ENCODE assay signal across 9 cellular contexts in the genomic region with DNA sequence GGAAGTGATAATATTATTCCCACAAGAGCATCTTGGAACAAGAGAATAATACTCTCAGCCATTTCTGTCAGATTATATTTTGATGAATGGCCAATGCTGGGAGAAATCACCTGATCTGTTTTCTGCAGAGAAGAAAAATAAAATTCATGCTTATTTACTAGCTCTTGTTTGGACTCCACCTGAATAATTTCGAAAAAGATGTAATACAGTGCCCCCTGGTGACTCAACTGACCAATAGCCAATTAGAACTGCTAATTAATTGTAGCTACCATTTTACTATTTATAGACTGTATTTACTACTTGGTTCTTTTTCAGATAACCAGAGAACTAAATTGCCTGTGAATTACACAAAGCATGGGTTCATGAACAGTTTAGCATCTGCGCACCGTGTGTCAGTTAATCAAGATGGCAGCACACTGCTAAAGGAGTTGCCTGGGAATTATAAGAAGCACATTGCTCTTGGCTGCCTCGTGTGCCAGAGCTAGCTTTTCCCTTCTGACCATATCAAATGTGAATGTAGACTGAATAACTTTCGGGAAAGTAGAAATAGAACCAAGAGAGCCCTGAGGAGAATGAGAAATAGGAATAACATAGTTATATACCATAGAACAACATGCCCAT.
A peak's percentile ranks its signal among the peaks of the same experiment; 100 is the strongest.
DNase-seq lines count a peak whose midpoint lies in the region; ATAC-seq, FAIRE-seq and TF ChIP-seq lines count a peak whose summit lies in the region.
"Had no signal": no experiment of that assay in that cellular context is flagged by ENCODE, and none has a peak within 500 bp of the region (broad histone marks: within the 10 kb centered on the region; RNA-seq: fewer than 3 reads in every experiment).

No MANE protein-coding gene starts in this region.

- no peak for ATAC-seq in IMR-90 (ENCODE audit: low read depth)

- no peak overlapping the region for H3K9ac ChIP-seq in IMR-90 (ENCODE audit: low read depth, low read length)

- dilution Hi-C loops in IMR-90 (cut with HindIII; ENCODE audit: low sequenced_read_pairs, unreplicated experiment) = no loop called here

- H3K14ac ChIP-seq in IMR-90 (replicated peaks; ENCODE audit: low read depth, low read length) = no peak overlapping the region

- H3K4me2 ChIP-seq in IMR-90 (ENCODE audit: low read depth, low read length) = no peak overlapping the region

- H3K4me1 ChIP-seq in IMR-90 (ENCODE audit: control insufficient read depth, insufficient read depth, low read length) (no peaks in the 10 kb centered on the region), SJCRH30 (no peaks in the 10 kb centered on the region), stomach (no peaks in the 10 kb centered on the region), sigmoid colon (no peaks in the 10 kb centered on the region)

- H2AFZ ChIP-seq in IMR-90 (replicated peaks; ENCODE audit: low read length, poor library complexity) = no peak overlapping the region

- no peak overlapping the region for H3K4me3 ChIP-seq in IMR-90 (ENCODE audit: insufficient read depth, low read depth, low read length)
- no peak overlapping the region for H3K4me3 ChIP-seq in SJCRH30
- no peak overlapping the region for H3K4me3 ChIP-seq in stomach
- no peak overlapping the region for H3K4me3 ChIP-seq in sigmoid colon

- 0 out of 2 replicates have a peak, but pooled peaks have one; percentile 16 for TF ChIP-seq RAD21 in IMR-90 (IDR thresholded peaks at IDR 0.05; ENCODE audit: low read length)

- H4K20me1 ChIP-seq in IMR-90 (ENCODE audit: insufficient read depth, low read length) = no peaks in the 10 kb centered on the region

- no peak overlapping the region for H2BK15ac ChIP-seq in IMR-90 (ENCODE audit: low read depth, low read length)

- H2AK9ac ChIP-seq in IMR-90 (replicated peaks; ENCODE audit: low read depth, low read length, poor library complexity) = no peak overlapping the region

- H3K27me3 ChIP-seq in IMR-90 (ENCODE audit: control insufficient read depth, insufficient read depth, low read length) = no peaks in the 10 kb centered on the region
- H3K27me3 ChIP-seq in SJCRH30 = no peaks in the 10 kb centered on the region
- no peaks in the 10 kb centered on the region for H3K27me3 ChIP-seq in stomach
- H3K27me3 ChIP-seq in sigmoid colon = no peaks in the 10 kb centered on the region

- CTCF ChIA-PET in IMR-90 (lab: Yijun Ruan, JAX) = no interaction called here

- H3K18ac ChIP-seq in IMR-90 (ENCODE audit: low read depth, low read length) = no peak overlapping the region

- peak; percentile 38; the same call in 1 of the 2 replicates for TF ChIP-seq CTCF in IMR-90 (conservative IDR thresholded peaks at IDR 0.05; ENCODE audit: low read depth, low read length)
- peak in 4 of 7 experiments; percentile 17 to 38 (median 26) for TF ChIP-seq CTCF in stomach (IDR thresholded peaks at IDR 0.05)
- peak in 2 of 4 experiments; percentile 10 to 36 for TF ChIP-seq CTCF in sigmoid colon (IDR thresholded peaks at IDR 0.05)

- H2AK5ac ChIP-seq in IMR-90 (ENCODE audit: low read depth, low read length) = no peak overlapping the region

- FAIRE-seq in GM19239 (lab: Jason Lieb, UNC) = peak; percentile 47

- H3K27ac ChIP-seq in IMR-90 (ENCODE audit: insufficient read depth, low read length) (no peak overlapping the region), SJCRH30 (no peak overlapping the region), stomach (no peak overlapping the region), sigmoid colon (no peak overlapping the region)

- no peak for TF ChIP-seq EP300 in stomach (IDR thresholded peaks at IDR 0.05)
- TF ChIP-seq EP300 in sigmoid colon (IDR thresholded peaks at IDR 0.05) = no peak

- H4K8ac ChIP-seq in IMR-90 (ENCODE audit: low read depth in 2 of 2, low read length in 2 of 2) = no peak overlapping the region

- intact Hi-C loops in IMR-90 (cut with micrococcal nuclease) = no loop called here
- intact Hi-C loops in stomach (cut with DNase I; ENCODE audit: low total_unique reads) = loop anchor here (5.0 kb wide), 1 partner anchor 298 kb away; no protein-coding TSS in a partner anchor
- intact Hi-C loops in sigmoid colon (cut with DNase I) = no loop called here

- POLR2A ChIA-PET in IMR-90 (lab: Charles Lee; ENCODE audit: unreplicated experiment) = no interaction called here

- no peak for TF ChIP-seq POLR2A in IMR-90 (IDR thresholded peaks at IDR 0.05; ENCODE audit: low read depth, low read length)
- TF ChIP-seq POLR2A in stomach (IDR thresholded peaks at IDR 0.05) = no peak
- TF ChIP-seq POLR2A in sigmoid colon (IDR thresholded peaks at IDR 0.05) = no peak

- no peak overlapping the region for H2BK20ac ChIP-seq in IMR-90 (ENCODE audit: low read depth, low read length)

- BruUV-seq in IMR-90 (replicated peaks; lab: Mats Ljungman, UMichigan) = no TSS peak

- no peak overlapping the region for H3K56ac ChIP-seq in IMR-90 (ENCODE audit: extremely low read depth, insufficient read depth, low read length)

- no peak overlapping the region for H4K5ac ChIP-seq in IMR-90 (ENCODE audit: low read depth, low read length)

- no peak overlapping the region for H2BK5ac ChIP-seq in IMR-90 (ENCODE audit: low read depth, low read length, poor library complexity, severe bottlenecking)

- peaks cover 5% of the 10 kb centered on the region; the same call in 1 of the 2 replicates for H3K9me3 ChIP-seq in IMR-90 (ENCODE audit: control insufficient read depth, insufficient read depth, low read length)
- no peaks in the 10 kb centered on the region for H3K9me3 ChIP-seq in SJCRH30 (replicated peaks)
- H3K9me3 ChIP-seq in stomach = no peaks in the 10 kb centered on the region
- no peaks in the 10 kb centered on the region for H3K9me3 ChIP-seq in sigmoid colon

- no CpG with 5 or more reads among the region's 5 CpGs for WGBS in IMR-90 (ENCODE audit: extremely low coverage in 2 of 2, insufficient read length in 1 of 2), 2 experiments
- 45 to 55% (median 51%) methylated on average over 5 of the region's 5 CpGs for WGBS in stomach, 5 donors
- WGBS in sigmoid colon, 2 donors = 46 to 59% methylated on average over 5 of the region's 5 CpGs

- H3K36me3 ChIP-seq in IMR-90 (ENCODE audit: control insufficient read depth, insufficient read depth, low read length) (no peaks in the 10 kb centered on the region), SJCRH30 (no peaks in the 10 kb centered on the region), stomach (no peaks in the 10 kb centered on the region), sigmoid colon (no peaks in the 10 kb centered on the region)

- no peak overlapping the region for H4K91ac ChIP-seq in IMR-90 (ENCODE audit: insufficient read depth, low read depth, low read length)

- DNase-seq in AML-193 (lab: John Stamatoyannopoulos, UW) = peak; percentile 56 to 64
- DNase-seq in GM19239 (ENCODE audit: insufficient read length, low spot score) = no peak
- DNase-seq in IMR-90 = no peak
- peak; percentile 4 to 48 for DNase-seq in SJCRH30
- peak; percentile 45 for DNase-seq in glomerular endothelial cell (ENCODE audit: extremely low read depth, low read depth, low spot score)
- no peak for DNase-seq in stomach
- DNase-seq in stimulated activated CD4-positive, alpha-beta T cell treated with anti-CD3 and anti-CD28 coated beads, Interleukin-2, amount 100 ng/mL, for 48 hours = no peak
- DNase-seq in sigmoid colon = no peak
- DNase-seq: stimulated activated naive B cell treated with anti-CD40 and anti-IgM and Interleukin-4, amounts not matched to agents 10 μg/mL and 1 μg/mL and 100 μg/mL, for 72 hours had no signal

- H3K4ac ChIP-seq in IMR-90 (ENCODE audit: low read depth, low read length) = no peak overlapping the region

- H3K9me1 ChIP-seq in IMR-90 (ENCODE audit: insufficient read depth, low read length) = no peaks in the 10 kb centered on the region

- H2BK120ac ChIP-seq in IMR-90 (ENCODE audit: low read depth, low read length) = no peak overlapping the region

- no peak overlapping the region for H3K23ac ChIP-seq in IMR-90 (ENCODE audit: low read depth, low read length)

- no peaks in the 10 kb centered on the region for H3K79me1 ChIP-seq in IMR-90 (ENCODE audit: low read depth in 1 of 2, low read length in 2 of 2)

- in situ Hi-C loops in IMR-90 (cut with MboI; ENCODE audit: low sequenced_read_pairs) = no loop called here

TF ChIP-seq in IMR-90, 13 proteins besides CTCF, POLR2A, EP300 and RAD21:
- no peak for TF ChIP-seq MXI1 (IDR thresholded peaks at IDR 0.05; ENCODE audit: borderline replicate concordance, low read depth, low read length)
- no peak for TF ChIP-seq FOS (IDR thresholded peaks at IDR 0.05; ENCODE audit: low read depth, low read length)
- TF ChIP-seq BHLHE40 (IDR thresholded peaks at IDR 0.05; ENCODE audit: low read depth, low read length) = no peak

Comparison
In these comparisons a context has a peak if more than half of its experiments do, and no peak if none do; other contexts are left out.
1. DNase-seq: peak in AML-193 (2 of 2), SJCRH30 (2 of 2) and glomerular endothelial cell (single experiment); none in GM19239 (single experiment), IMR-90 (single experiment), stomach (single experiment), stimulated activated CD4-positive, alpha-beta T cell treated with anti-CD3 and anti-CD28 coated beads, Interleukin-2, amount 100 ng/mL, for 48 hours (0 of 2) and sigmoid colon (single experiment).